Comparison of ENCODE assay signal across 9 cellular contexts in genomic region chrY:8533468-8533867, GRCh38.
"Had no signal": no experiment of that assay in that cellular context is flagged by ENCODE, and none has a peak within 500 bp of the region (broad histone marks: within the 10 kb centered on the region; RNA-seq: fewer than 3 reads in every experiment).

No MANE protein-coding gene starts in this region.

- H3K36me3 ChIP-seq: HAP-1 had no signal

- H3K9me3 ChIP-seq: HAP-1 had no signal

- H3K27ac Mint-ChIP-seq: HFFc6, IgD-negative memory B cell had no signal

- H3K9ac ChIP-seq: GM23248 had no signal

- H3K27me3 Mint-ChIP-seq: IgD-negative memory B cell had no signal

- H2AFZ ChIP-seq: GM23248 had no signal

- H3K4me1 Mint-ChIP-seq: IgD-negative memory B cell had no signal

- H3K36me3 Mint-ChIP-seq: IgD-negative memory B cell had no signal

- H3K9me3 Mint-ChIP-seq: IgD-negative memory B cell had no signal

- H3K4me3 ChIP-seq: GM23248, HAP-1 had no signal

- H3K4me1 ChIP-seq: HAP-1 had no signal

- H3K4me3 Mint-ChIP-seq: HFFc6, IgD-negative memory B cell had no signal

- DNase-seq: GM23248, GOT3, H7, HFFc6, KBM-7 had no signal

- ATAC-seq: HCT116, HepG2 had no signal

- H3K27ac ChIP-seq: GM23248 had no signal
